ENCODE assay signal across 1 cellular context in the genomic region with DNA sequence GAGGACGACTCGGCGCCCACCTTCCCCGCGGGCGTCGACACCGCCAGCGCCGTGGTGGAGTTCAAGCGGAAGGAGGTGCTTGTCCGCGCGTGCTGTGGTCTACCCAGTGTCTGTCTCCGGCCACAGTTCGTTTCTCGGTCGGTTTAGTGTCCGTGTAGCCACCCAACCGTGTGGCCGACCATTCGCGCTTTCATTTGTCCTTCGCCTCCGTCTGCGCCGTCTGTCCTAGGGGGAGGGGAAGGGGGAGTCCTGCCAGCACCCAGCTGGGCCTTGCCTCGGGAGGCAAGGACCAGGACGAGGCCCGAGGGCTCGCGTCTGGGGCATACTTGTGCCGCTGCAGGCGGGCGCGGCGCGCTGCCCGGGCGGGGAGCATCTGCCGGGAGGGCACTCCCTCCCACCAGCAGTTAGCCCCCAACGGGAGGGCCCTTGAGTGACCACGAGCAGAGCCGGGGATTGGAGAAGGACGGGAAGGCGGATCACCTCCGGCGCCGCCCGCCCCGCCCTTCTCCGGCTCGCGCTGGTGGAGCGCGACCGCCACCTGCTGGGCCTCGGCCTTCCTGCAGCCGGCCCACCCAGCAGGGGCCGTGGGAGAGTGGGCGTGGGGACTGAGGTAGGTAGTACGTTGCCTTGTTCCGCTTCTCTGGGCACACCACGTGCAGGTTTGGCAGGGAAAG.
TF ChIP-seq lines count a peak whose summit lies in the region.

No MANE protein-coding gene starts in this region.

TF ChIP-seq in HEK293, 187 proteins besides CTCF, POLR2A, EP300 and RAD21 (continued from another document):
- TF ChIP-seq, protein P1, sequence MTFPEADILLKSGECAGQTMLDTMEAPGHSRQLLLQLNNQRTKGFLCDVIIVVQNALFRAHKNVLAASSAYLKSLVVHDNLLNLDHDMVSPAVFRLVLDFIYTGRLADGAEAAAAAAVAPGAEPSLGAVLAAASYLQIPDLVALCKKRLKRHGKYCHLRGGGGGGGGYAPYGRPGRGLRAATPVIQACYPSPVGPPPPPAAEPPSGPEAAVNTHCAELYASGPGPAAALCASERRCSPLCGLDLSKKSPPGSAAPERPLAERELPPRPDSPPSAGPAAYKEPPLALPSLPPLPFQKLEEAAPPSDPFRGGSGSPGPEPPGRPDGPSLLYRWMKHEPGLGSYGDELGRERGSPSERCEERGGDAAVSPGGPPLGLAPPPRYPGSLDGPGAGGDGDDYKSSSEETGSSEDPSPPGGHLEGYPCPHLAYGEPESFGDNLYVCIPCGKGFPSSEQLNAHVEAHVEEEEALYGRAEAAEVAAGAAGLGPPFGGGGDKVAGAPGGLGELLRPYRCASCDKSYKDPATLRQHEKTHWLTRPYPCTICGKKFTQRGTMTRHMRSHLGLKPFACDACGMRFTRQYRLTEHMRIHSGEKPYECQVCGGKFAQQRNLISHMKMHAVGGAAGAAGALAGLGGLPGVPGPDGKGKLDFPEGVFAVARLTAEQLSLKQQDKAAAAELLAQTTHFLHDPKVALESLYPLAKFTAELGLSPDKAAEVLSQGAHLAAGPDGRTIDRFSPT (tag by site-specific recombination; IDR thresholded peaks at IDR 0.05), result peak; percentile 54; the same call in 1 of the 2 replicates
- TF ChIP-seq ZNF76 (tag by site-specific recombination; IDR thresholded peaks at IDR 0.05; ENCODE audit: borderline replicate concordance, low read depth) (peak; percentile 32; the same call in 1 of the 2 replicates), ZSCAN16 (tag by site-specific recombination; IDR thresholded peaks at IDR 0.05) (no peak), PRDM1 (tag by site-specific recombination; IDR thresholded peaks at IDR 0.05) (no peak), ZFP41 (tag by site-specific recombination; IDR thresholded peaks at IDR 0.05; ENCODE audit: borderline replicate concordance) (no peak), ZNF639 (tag by site-specific recombination; IDR thresholded peaks at IDR 0.05) (peak; percentile 15; the same call in 1 of the 2 replicates), REPIN1 (tag by site-specific recombination; IDR thresholded peaks at IDR 0.05; ENCODE audit: low read depth) (no peak), ZNF623 (tag by site-specific recombination; IDR thresholded peaks at IDR 0.05) (no peak), ZNF600 (tag by site-specific recombination; IDR thresholded peaks at IDR 0.05) (peak; percentile 64; the same call in 1 of the 2 replicates), ZBTB17 (tag by site-specific recombination; IDR thresholded peaks at IDR 0.05) (peak; percentile 46; the same call in 1 of the 2 replicates)
